Comparison of ENCODE assay signal across 8 cellular contexts in genomic region chr12:102478416-102479098, GRCh38. TPM values are rescaled to one million over a fixed set of nuclear protein-coding genes. Genes with fewer than 3 reads are reported as not detected.
DNase-seq lines count a peak whose midpoint lies in the region; ATAC-seq, FAIRE-seq and TF ChIP-seq lines count a peak whose summit lies in the region.

No MANE protein-coding gene starts in this region.

- no peak overlapping the region for H2AFZ ChIP-seq in keratinocyte (ENCODE audit: control insufficient read depth, low read length)

- H3K9me3 ChIP-seq in right atrium auricular region (no peaks in the 10 kb centered on the region), keratinocyte (ENCODE audit: control insufficient read depth, low read depth, low read length) (no peaks in the 10 kb centered on the region), transverse colon (no peaks in the 10 kb centered on the region)

- H3K27ac ChIP-seq in right atrium auricular region, result peak overlapping the region; percentile 50 to 56
- H3K27ac ChIP-seq in keratinocyte (ENCODE audit: control insufficient read depth, insufficient read depth, low read length), result no peak overlapping the region
- H3K27ac ChIP-seq in transverse colon, result peak overlapping the region; percentile 47 to 64 (median 53)

- 20 to 43% methylated on average over 1 to 4 of the region's 4 CpGs for WGBS in transverse colon (ENCODE audit: low coverage in 1 of 2), 2 donors

- no peaks in the 10 kb centered on the region for H3K79me2 ChIP-seq in keratinocyte (ENCODE audit: control insufficient read depth, insufficient read depth, low read length)

- TF ChIP-seq EP300 in transverse colon (IDR thresholded peaks at IDR 0.05; ENCODE audit: low read depth), result no peak

- no peak for FAIRE-seq in keratinocyte (lab: Jason Lieb, UNC)

- no peak for ATAC-seq in Right ventricle myocardium superior (ENCODE audit: poor library complexity)
- ATAC-seq in HG02642 (IDR thresholded peaks at IDR 0.05; ENCODE audit: poor library complexity, unreplicated experiment), result peak; percentile 68

- H3K36me3 ChIP-seq in right atrium auricular region, result no peaks in the 10 kb centered on the region
- H3K36me3 ChIP-seq in keratinocyte (ENCODE audit: control insufficient read depth in 2 of 2, extremely low read depth in 1 of 2, insufficient read depth in 2 of 2, low read length in 2 of 2), result no peaks in the 10 kb centered on the region
- no peaks in the 10 kb centered on the region for H3K36me3 ChIP-seq in transverse colon

- H3K9me1 ChIP-seq in keratinocyte (ENCODE audit: control insufficient read depth, extremely low read depth, insufficient read depth, low read length), result no peaks in the 10 kb centered on the region

- DNase-seq in right atrium auricular region (ENCODE audit: low spot score) (no peak), Right ventricle myocardium superior (no peak), OCI-M1 (lab: John Stamatoyannopoulos, UW) (peak; percentile 71), keratinocyte (ENCODE audit: low read depth, low spot score) (no peak), transverse colon (peak; percentile 33), NCI-H526 treated with DMSO at 0.1 percent for 48 hours (lab: John Stamatoyannopoulos, UW) (no peak), SW 1271 (lab: John Stamatoyannopoulos, UW) (no peak)

- no peaks in the 10 kb centered on the region for H3K27me3 ChIP-seq in right atrium auricular region
- no peaks in the 10 kb centered on the region for H3K27me3 ChIP-seq in keratinocyte (ENCODE audit: control insufficient read depth, extremely low read depth, insufficient read depth, low read length)
- H3K27me3 ChIP-seq in transverse colon, result no peaks in the 10 kb centered on the region

- H3K4me3 ChIP-seq in right atrium auricular region (peak overlapping the region; percentile 25 to 45), keratinocyte (ENCODE audit: control insufficient read depth in 2 of 3, extremely low read depth in 1 of 3, insufficient read depth in 2 of 3, low read depth in 1 of 3, low read length in 3 of 3) (no peak overlapping the region), transverse colon (peak overlapping the region in 1 of 4 donors; percentile 34)

- no peak overlapping the region for H3K9ac ChIP-seq in keratinocyte (ENCODE audit: control insufficient read depth, extremely low read depth, insufficient read depth, low read length)

- H3K4me1 ChIP-seq in right atrium auricular region, result peaks cover 0 to 26% of the 10 kb centered on the region in 2 donors
- H3K4me1 ChIP-seq in keratinocyte (ENCODE audit: control insufficient read depth, extremely low read depth, insufficient read depth, low read length), result peaks cover 2% of the 10 kb centered on the region
- peaks cover 0 to 25% (median 6%) of the 10 kb centered on the region in 4 donors for H3K4me1 ChIP-seq in transverse colon

- peak overlapping the region; percentile 49 for H3K4me2 ChIP-seq in keratinocyte (ENCODE audit: control insufficient read depth, extremely low read depth, insufficient read depth, low read depth, low read length)

- no peaks in the 10 kb centered on the region for H4K20me1 ChIP-seq in keratinocyte (ENCODE audit: control insufficient read depth, extremely low read depth, insufficient read depth, low read length)

- TF ChIP-seq CTCF in right atrium auricular region (IDR thresholded peaks at IDR 0.05) (no peak), keratinocyte (optimal IDR thresholded peaks at IDR 0.05 in 1 of 3, IDR thresholded peaks at IDR 0.05 in 1 of 3, conservative IDR thresholded peaks at IDR 0.05 in 1 of 3; ENCODE audit: extremely low read depth in 1 of 3, insufficient read depth in 2 of 3, low read length in 3 of 3) (no peak), transverse colon (IDR thresholded peaks at IDR 0.05) (no peak)

- intact Hi-C loops in Right ventricle myocardium superior (cut with DNase I), result no loop called here
- intact Hi-C loops in transverse colon (cut with DNase I; ENCODE audit: low total_unique reads), result no loop called here

- no peak for TF ChIP-seq POLR2A in transverse colon (IDR thresholded peaks at IDR 0.05)

- in situ Hi-C loops in transverse colon (cut with MboI; ENCODE audit: low pct_ligation_motif_present in 1 of 4, low pct_unique_long_range_greater_than_20kb in 1 of 4, low sequenced_read_pairs in 3 of 4), result loop anchor here in 1 of 4 donors (25.0 kb wide), 1 partner anchor 541 kb away; no protein-coding TSS in a partner anchor

- dilution Hi-C loops in keratinocyte (cut with MboI; ENCODE audit: extremely low pct_ligation_motif_present, low sequenced_read_pairs), result no loop called here

RNA-seq across cellular contexts. Expression of gene IGF1, which starts 1.8 kb away (rescaled TPM):
- 10 to 100 TPM; 11.4 to 26.1 TPM for total RNA-seq in right atrium auricular region
- 8.3 TPM for total RNA-seq in Right ventricle myocardium superior
- not detected in 3 replicates for polyA plus RNA-seq in keratinocyte
- not detected for polyA plus RNA-seq in keratinocyte (2011; ENCODE audit: low read depth)
- polyA plus RNA-seq in keratinocyte (2011; cell fraction: cytosol; rRNA removed), result not detected in 2 replicates
- polyA plus RNA-seq in keratinocyte (2011; cell fraction: nucleus; rRNA removed), result not detected in 2 replicates
- polyA plus RNA-seq in keratinocyte (2012; ENCODE audit: low replicate concordance), result not detected in 2 replicates
- polyA minus RNA-seq in keratinocyte, result not detected in 3 replicates
- not detected for polyA minus RNA-seq in keratinocyte (2011; cell fraction: cytosol; rRNA and poly(A)+ RNA removed)
- not detected in 2 replicates for polyA minus RNA-seq in keratinocyte (2011; cell fraction: nucleus; rRNA and poly(A)+ RNA removed)
- 10 to 100 TPM in 1 of 4 donors, 1 to 10 TPM in 3; 2.2 to 15.5 (median 5.4) TPM for total RNA-seq in transverse colon

Comparison
In these comparisons a context has a peak if more than half of its experiments do, and no peak if none do; other contexts are left out.
1. DNase-seq: peak in OCI-M1 (single experiment) and transverse colon (single experiment); none in right atrium auricular region (single experiment), Right ventricle myocardium superior (single experiment), keratinocyte (single experiment), NCI-H526 treated with DMSO at 0.1 percent for 48 hours (single experiment) and SW 1271 (0 of 2).
2. H3K4me3 ChIP-seq: peak in right atrium auricular region (2 of 2); none in keratinocyte (0 of 3).